24 cellular contexts compared by ENCODE assay signal in the genomic region with DNA sequence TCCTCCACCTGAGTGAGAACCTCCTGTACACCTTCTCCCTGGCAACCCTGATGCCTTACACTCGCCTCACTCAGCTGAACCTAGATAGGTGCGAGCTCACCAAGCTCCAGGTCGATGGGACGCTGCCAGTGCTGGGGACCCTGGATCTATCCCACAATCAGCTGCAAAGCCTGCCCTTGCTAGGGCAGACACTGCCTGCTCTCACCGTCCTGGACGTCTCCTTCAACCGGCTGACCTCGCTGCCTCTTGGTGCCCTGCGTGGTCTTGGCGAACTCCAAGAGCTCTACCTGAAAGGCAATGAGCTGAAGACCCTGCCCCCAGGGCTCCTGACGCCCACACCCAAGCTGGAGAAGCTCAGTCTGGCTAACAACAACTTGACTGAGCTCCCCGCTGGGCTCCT. TPM values are rescaled to one million over a fixed set of nuclear protein-coding genes. Genes with fewer than 3 reads are reported as not detected.
"Had no signal": no experiment of that assay in that cellular context is flagged by ENCODE, and none has a peak within 500 bp of the region (broad histone marks: within the 10 kb centered on the region; RNA-seq: fewer than 3 reads in every experiment).

No MANE protein-coding gene starts in this region.

- H3K27ac Mint-ChIP-seq: activated B cell treated with CpG ODN at 0.5 μM for 24 hours; activated CD8-positive, alpha-beta T cell treated with anti-CD3 and anti-CD28 coated beads for 36 hours; activated naive CD4-positive, alpha-beta T cell treated with anti-CD3 and anti-CD28 coated beads, Interleukin-2, amount 10 ng/mL, durations not matched to agents 7 days and 5 days; T-cell had no signal

- DNase-seq: activated B cell treated with CpG ODN at 0.5 μM for 24 hours; activated CD4-positive, alpha-beta T cell treated with anti-CD3 and anti-CD28 coated beads for 4 hours; activated CD8-positive, alpha-beta T cell treated with anti-CD3 and anti-CD28 coated beads for 36 hours; activated naive CD4-positive, alpha-beta T cell treated with anti-CD3 and anti-CD28 coated beads, Interleukin-2, amount 10 ng/mL, durations not matched to agents 7 days and 5 days; activated T-cell treated with anti-CD3 and anti-CD28 coated beads, Interleukin-2, amount 50 U/mL, for 1 hour; cortex of kidney; effector CD8-positive, alpha-beta T cell; esophagus squamous epithelium; heart right ventricle; left cardiac atrium; mesendoderm; naive thymus-derived CD8-positive, alpha-beta T cell; right lobe of liver; small intestine; stimulated activated CD4-positive, alpha-beta T cell treated with anti-CD3 and anti-CD28 coated beads, Interleukin-15, amount 100 ng/mL, for 24 hours; stimulated activated CD4-positive, alpha-beta T cell treated with anti-CD3 and anti-CD28 coated beads, Interleukin-2, amount 100 ng/mL, for 48 hours; stomach; T-cell; trophoblast cell had no signal

- H3K27ac ChIP-seq: ascending aorta, esophagus squamous epithelium, heart right ventricle, parathyroid adenoma, right lobe of liver, stomach, vagina had no signal

- FAIRE-seq: small intestine had no signal

- H3K27me3 ChIP-seq: ascending aorta, esophagus squamous epithelium, heart right ventricle, right lobe of liver, stomach, vagina had no signal

- H3K4me3 ChIP-seq: ascending aorta, esophagus squamous epithelium, heart right ventricle, right lobe of liver, stomach, vagina had no signal

- H3K27me3 Mint-ChIP-seq: activated CD8-positive, alpha-beta T cell treated with anti-CD3 and anti-CD28 coated beads for 36 hours; naive thymus-derived CD8-positive, alpha-beta T cell; T-cell had no signal

- H3K9me3 ChIP-seq: ascending aorta, esophagus squamous epithelium, heart right ventricle, right lobe of liver, stomach, vagina had no signal

- H3K9ac ChIP-seq: parathyroid adenoma had no signal

- H3K79me2 ChIP-seq: parathyroid adenoma had no signal

- ATAC-seq: activated CD8-positive, alpha-beta T cell treated with anti-CD3 and anti-CD28 coated beads for 36 hours; left cardiac atrium; naive thymus-derived CD8-positive, alpha-beta T cell; T-cell had no signal

- H3K9me3 Mint-ChIP-seq: activated B cell treated with CpG ODN at 0.5 μM for 24 hours; activated CD8-positive, alpha-beta T cell treated with anti-CD3 and anti-CD28 coated beads for 36 hours; activated naive CD4-positive, alpha-beta T cell treated with anti-CD3 and anti-CD28 coated beads, Interleukin-2, amount 10 ng/mL, durations not matched to agents 7 days and 5 days; naive thymus-derived CD8-positive, alpha-beta T cell; T-cell had no signal

- H3K4me3 Mint-ChIP-seq: activated CD8-positive, alpha-beta T cell treated with anti-CD3 and anti-CD28 coated beads for 36 hours; activated naive CD4-positive, alpha-beta T cell treated with anti-CD3 and anti-CD28 coated beads, Interleukin-2, amount 10 ng/mL, durations not matched to agents 7 days and 5 days had no signal

- H3K4me1 ChIP-seq: ascending aorta, parathyroid adenoma had no signal

- H2AFZ ChIP-seq: parathyroid adenoma had no signal

RNA-seq across cellular contexts. Expression of a gene that starts 0.7 kb away (rescaled TPM):
- total RNA-seq: activated B cell treated with CpG ODN at 0.5 μM for 24 hours; activated CD8-positive, alpha-beta T cell treated with anti-CD3 and anti-CD28 coated beads for 36 hours; ascending aorta; esophagus squamous epithelium; lower leg skin; naive thymus-derived CD8-positive, alpha-beta T cell; stomach; temporal lobe; vagina had no signal

RNA-seq across cellular contexts. Expression of a gene that starts 18.2 kb away (rescaled TPM):
- total RNA-seq: ascending aorta had no signal
